Comparison of ENCODE assay signal across 1 cellular context in the genomic region with DNA sequence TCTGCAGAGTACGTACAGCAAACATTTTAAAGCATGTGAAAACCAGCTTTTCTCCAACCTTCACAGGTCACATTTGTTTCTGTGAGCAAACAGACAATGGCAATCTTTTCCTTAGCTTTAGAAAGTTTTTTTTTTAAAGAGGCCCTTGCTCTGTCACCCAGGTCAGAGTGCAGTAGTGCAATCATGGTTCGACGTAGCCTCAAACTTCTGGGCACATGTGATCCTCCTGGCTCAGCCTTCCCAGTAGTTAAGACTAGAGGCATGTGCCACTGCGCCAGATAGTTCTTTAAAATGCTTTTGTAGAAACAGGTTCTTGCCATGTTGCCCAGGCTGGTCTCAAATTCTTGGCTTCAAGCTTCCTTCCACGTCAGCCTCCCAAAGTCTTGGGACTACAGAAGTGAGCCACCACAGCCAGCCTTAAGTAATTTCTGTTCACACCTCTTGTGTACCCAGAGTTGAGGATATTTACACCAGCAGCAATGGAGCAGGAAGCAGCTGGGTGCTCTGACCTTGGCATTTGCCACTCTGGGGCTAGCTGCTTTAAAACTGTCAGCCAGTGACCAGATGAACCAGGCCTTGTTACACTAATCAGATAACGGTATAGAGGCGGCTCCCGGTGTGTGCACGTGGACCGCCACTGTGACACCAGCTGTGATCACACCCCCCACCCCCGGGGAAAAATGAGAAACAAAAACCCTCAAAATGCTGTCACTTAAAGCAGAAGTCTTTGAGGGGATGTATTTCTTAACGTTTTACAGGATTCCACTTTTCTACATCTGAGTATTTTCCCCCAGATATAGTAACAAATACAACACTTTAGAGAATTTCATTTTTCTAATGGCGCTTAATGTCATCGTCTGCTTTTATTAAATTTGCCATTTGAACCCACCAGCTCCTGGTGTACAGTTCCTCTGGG.
TF ChIP-seq lines count a peak whose summit lies in the region.

No MANE protein-coding gene starts in this region.

TF ChIP-seq in HepG2, 621 proteins besides CTCF, POLR2A, EP300 and RAD21 (continued from another document and continues in another):
- TF ChIP-seq, protein P1, sequence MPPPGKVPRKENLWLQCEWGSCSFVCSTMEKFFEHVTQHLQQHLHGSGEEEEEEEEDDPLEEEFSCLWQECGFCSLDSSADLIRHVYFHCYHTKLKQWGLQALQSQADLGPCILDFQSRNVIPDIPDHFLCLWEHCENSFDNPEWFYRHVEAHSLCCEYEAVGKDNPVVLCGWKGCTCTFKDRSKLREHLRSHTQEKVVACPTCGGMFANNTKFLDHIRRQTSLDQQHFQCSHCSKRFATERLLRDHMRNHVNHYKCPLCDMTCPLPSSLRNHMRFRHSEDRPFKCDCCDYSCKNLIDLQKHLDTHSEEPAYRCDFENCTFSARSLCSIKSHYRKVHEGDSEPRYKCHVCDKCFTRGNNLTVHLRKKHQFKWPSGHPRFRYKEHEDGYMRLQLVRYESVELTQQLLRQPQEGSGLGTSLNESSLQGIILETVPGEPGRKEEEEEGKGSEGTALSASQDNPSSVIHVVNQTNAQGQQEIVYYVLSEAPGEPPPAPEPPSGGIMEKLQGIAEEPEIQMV (CRISPR knock-in tag; IDR thresholded peaks at IDR 0.05; ENCODE audit: low read depth) = no peak
- no peak for TF ChIP-seq CCAR2 (optimal IDR thresholded peaks at IDR 0.05; ENCODE audit: low read depth, low read length)
- TF ChIP-seq TRIM22 (IDR thresholded peaks at IDR 0.05) = no peak
- no peak for TF ChIP-seq ZNF569 (CRISPR knock-in tag; IDR thresholded peaks at IDR 0.05; ENCODE audit: borderline replicate concordance)
- 0 out of 2 replicates have a peak, but pooled peaks have one; percentile 33 for TF ChIP-seq HBP1 (CRISPR knock-in tag; IDR thresholded peaks at IDR 0.05; ENCODE audit: low read depth)
- TF ChIP-seq ATF7 (IDR thresholded peaks at IDR 0.05) = no peak
- TF ChIP-seq ATF7 (CRISPR knock-in tag; IDR thresholded peaks at IDR 0.05) = no peak
- no peak for TF ChIP-seq ZBTB33 (CRISPR knock-in tag; IDR thresholded peaks at IDR 0.05)
- TF ChIP-seq CBFB (CRISPR knock-in tag; IDR thresholded peaks at IDR 0.05) = no peak
- TF ChIP-seq GATAD1 (CRISPR knock-in tag; IDR thresholded peaks at IDR 0.05) = no peak; the same call in 1 of the 2 replicates
- TF ChIP-seq ZNF280D (CRISPR knock-in tag; IDR thresholded peaks at IDR 0.05) = 0 out of 2 replicates have a peak, but pooled peaks have one; percentile 78
- no peak for TF ChIP-seq KDM6A (CRISPR knock-in tag; IDR thresholded peaks at IDR 0.05; ENCODE audit: low read depth)
- TF ChIP-seq MED8 (CRISPR knock-in tag; IDR thresholded peaks at IDR 0.05; ENCODE audit: insufficient replicate concordance) = no peak
- TF ChIP-seq GPN1 (CRISPR knock-in tag; IDR thresholded peaks at IDR 0.05; ENCODE audit: borderline replicate concordance) = no peak
- no peak for TF ChIP-seq CENPX (CRISPR knock-in tag; IDR thresholded peaks at IDR 0.05)
- TF ChIP-seq HOXA7 (CRISPR knock-in tag; IDR thresholded peaks at IDR 0.05) = no peak
- no peak for TF ChIP-seq FOXO4 (CRISPR knock-in tag; conservative IDR thresholded peaks at IDR 0.05)
- TF ChIP-seq, protein P2, sequence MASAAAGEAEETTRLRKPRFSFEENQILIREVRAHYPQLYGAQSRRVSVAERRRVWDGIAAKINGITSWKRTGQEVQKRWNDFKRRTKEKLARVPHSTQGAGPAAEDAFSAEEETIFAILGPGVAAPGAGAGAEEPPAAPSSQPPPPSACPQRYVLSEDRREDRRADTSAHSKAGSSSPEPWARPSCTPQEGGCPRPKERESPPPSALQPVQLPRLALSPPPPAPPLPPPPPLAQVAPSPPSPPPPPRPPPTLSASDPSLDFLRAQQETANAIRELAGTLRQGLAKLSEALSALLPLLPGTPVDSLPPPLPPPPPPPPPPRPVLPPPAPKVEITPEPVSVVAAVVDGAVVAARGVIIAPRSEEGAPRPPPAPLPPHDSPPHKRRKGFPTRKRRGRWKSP (CRISPR knock-in tag; IDR thresholded peaks at IDR 0.05) = no peak
- TF ChIP-seq, protein P3, sequence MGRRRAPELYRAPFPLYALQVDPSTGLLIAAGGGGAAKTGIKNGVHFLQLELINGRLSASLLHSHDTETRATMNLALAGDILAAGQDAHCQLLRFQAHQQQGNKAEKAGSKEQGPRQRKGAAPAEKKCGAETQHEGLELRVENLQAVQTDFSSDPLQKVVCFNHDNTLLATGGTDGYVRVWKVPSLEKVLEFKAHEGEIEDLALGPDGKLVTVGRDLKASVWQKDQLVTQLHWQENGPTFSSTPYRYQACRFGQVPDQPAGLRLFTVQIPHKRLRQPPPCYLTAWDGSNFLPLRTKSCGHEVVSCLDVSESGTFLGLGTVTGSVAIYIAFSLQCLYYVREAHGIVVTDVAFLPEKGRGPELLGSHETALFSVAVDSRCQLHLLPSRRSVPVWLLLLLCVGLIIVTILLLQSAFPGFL (CRISPR knock-in tag; IDR thresholded peaks at IDR 0.05) = no peak
- TF ChIP-seq RBM22 (optimal IDR thresholded peaks at IDR 0.05; ENCODE audit: low read length) = no peak
- no peak; the same call in 1 of the 2 replicates for TF ChIP-seq RCOR2 (CRISPR knock-in tag; IDR thresholded peaks at IDR 0.05)
- TF ChIP-seq NBN (conservative IDR thresholded peaks at IDR 0.05) = no peak
- peak; percentile 62; the same call in 1 of the 2 replicates for TF ChIP-seq SOX5 (CRISPR knock-in tag; IDR thresholded peaks at IDR 0.05; ENCODE audit: borderline replicate concordance)
- TF ChIP-seq ZNF598 (CRISPR knock-in tag; IDR thresholded peaks at IDR 0.05; ENCODE audit: borderline replicate concordance) = 0 out of 2 replicates have a peak, but pooled peaks have one; percentile 29
- peak; percentile 97 for TF ChIP-seq ZBTB43 (CRISPR knock-in tag; conservative IDR thresholded peaks at IDR 0.05)
- TF ChIP-seq NR1H2 (CRISPR knock-in tag; IDR thresholded peaks at IDR 0.05; ENCODE audit: borderline replicate concordance, low read depth) = no peak
- TF ChIP-seq, protein P4, sequence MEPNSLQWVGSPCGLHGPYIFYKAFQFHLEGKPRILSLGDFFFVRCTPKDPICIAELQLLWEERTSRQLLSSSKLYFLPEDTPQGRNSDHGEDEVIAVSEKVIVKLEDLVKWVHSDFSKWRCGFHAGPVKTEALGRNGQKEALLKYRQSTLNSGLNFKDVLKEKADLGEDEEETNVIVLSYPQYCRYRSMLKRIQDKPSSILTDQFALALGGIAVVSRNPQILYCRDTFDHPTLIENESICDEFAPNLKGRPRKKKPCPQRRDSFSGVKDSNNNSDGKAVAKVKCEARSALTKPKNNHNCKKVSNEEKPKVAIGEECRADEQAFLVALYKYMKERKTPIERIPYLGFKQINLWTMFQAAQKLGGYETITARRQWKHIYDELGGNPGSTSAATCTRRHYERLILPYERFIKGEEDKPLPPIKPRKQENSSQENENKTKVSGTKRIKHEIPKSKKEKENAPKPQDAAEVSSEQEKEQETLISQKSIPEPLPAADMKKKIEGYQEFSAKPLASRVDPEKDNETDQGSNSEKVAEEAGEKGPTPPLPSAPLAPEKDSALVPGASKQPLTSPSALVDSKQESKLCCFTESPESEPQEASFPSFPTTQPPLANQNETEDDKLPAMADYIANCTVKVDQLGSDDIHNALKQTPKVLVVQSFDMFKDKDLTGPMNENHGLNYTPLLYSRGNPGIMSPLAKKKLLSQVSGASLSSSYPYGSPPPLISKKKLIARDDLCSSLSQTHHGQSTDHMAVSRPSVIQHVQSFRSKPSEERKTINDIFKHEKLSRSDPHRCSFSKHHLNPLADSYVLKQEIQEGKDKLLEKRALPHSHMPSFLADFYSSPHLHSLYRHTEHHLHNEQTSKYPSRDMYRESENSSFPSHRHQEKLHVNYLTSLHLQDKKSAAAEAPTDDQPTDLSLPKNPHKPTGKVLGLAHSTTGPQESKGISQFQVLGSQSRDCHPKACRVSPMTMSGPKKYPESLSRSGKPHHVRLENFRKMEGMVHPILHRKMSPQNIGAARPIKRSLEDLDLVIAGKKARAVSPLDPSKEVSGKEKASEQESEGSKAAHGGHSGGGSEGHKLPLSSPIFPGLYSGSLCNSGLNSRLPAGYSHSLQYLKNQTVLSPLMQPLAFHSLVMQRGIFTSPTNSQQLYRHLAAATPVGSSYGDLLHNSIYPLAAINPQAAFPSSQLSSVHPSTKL (CRISPR knock-in tag; IDR thresholded peaks at IDR 0.05) = peak; percentile 94
- no peak for TF ChIP-seq ZNF709 (CRISPR knock-in tag; IDR thresholded peaks at IDR 0.05)
- TF ChIP-seq SOX13 (IDR thresholded peaks at IDR 0.05) = no peak; the same call in 1 of the 2 replicates
- peak in 1 of 2 experiments; percentile 67; a peak in 2 of 4 replicates for TF ChIP-seq SOX13 (CRISPR knock-in tag; conservative IDR thresholded peaks at IDR 0.05 in 1 of 2, IDR thresholded peaks at IDR 0.05 in 1 of 2)
